1 cellular context compared by ENCODE assay signal in genomic region chr16:56931769-56932587, GRCh38.
TF ChIP-seq lines count a peak whose summit lies in the region.

Gene HERPUD1, plus strand, starts transcription at chr16:56932142. Its CDS starts 103 bp downstream, at chr16:56932245.

TF ChIP-seq in HEK293, 187 proteins besides CTCF, POLR2A, EP300 and RAD21 (continued from another document and continues in another):
- TF ChIP-seq ZBTB10 (tag by site-specific recombination; IDR thresholded peaks at IDR 0.05) (peak; percentile 98), ATF2 (tag by site-specific recombination; IDR thresholded peaks at IDR 0.05; ENCODE audit: low read depth) (peak; percentile 37; the same call in 1 of the 2 replicates), ZNF202 (tag by site-specific recombination; IDR thresholded peaks at IDR 0.05; ENCODE audit: borderline replicate concordance) (no peak), GLIS2 (tag by site-specific recombination; IDR thresholded peaks at IDR 0.05) (peak; percentile 68), ZNF561 (tag by site-specific recombination; IDR thresholded peaks at IDR 0.05; ENCODE audit: borderline replicate concordance) (peak; percentile 90), ZNF664 (tag by site-specific recombination; IDR thresholded peaks at IDR 0.05) (no peak), EGR2 (tag by site-specific recombination; IDR thresholded peaks at IDR 0.05; ENCODE audit: low read depth) (peak; percentile 35; the same call in 1 of the 2 replicates), ZNF174 (tag by site-specific recombination; IDR thresholded peaks at IDR 0.05) (no peak), ZNF416 (tag by site-specific recombination; IDR thresholded peaks at IDR 0.05) (no peak), ZNF529 (tag by site-specific recombination; IDR thresholded peaks at IDR 0.05; ENCODE audit: insufficient replicate concordance) (no peak), ZNF501 (tag by site-specific recombination; IDR thresholded peaks at IDR 0.05) (no peak; the same call in 1 of the 2 replicates), ZNF133 (tag by site-specific recombination; IDR thresholded peaks at IDR 0.05) (no peak), REST (tag by site-specific recombination; IDR thresholded peaks at IDR 0.05) (no peak), ZBTB17 (tag by site-specific recombination; IDR thresholded peaks at IDR 0.05) (no peak), ZBTB1 (tag by site-specific recombination; IDR thresholded peaks at IDR 0.05) (no peak), ZNF747 (tag by site-specific recombination; IDR thresholded peaks at IDR 0.05) (0 out of 2 replicates have a peak, but pooled peaks have one; percentile 60), ZNF600 (tag by site-specific recombination; IDR thresholded peaks at IDR 0.05) (no peak), ZNF544 (tag by site-specific recombination; IDR thresholded peaks at IDR 0.05) (no peak), ZNF223 (tag by site-specific recombination; IDR thresholded peaks at IDR 0.05) (no peak), ZNF596 (tag by site-specific recombination; IDR thresholded peaks at IDR 0.05) (peak; percentile 9; the same call in 1 of the 2 replicates), OVOL3 (tag by site-specific recombination; IDR thresholded peaks at IDR 0.05) (no peak), ZNF184 (tag by site-specific recombination; IDR thresholded peaks at IDR 0.05) (no peak), ZNF221 (tag by site-specific recombination; IDR thresholded peaks at IDR 0.05; ENCODE audit: borderline replicate concordance) (no peak), MEIS1 (CRISPR knock-in tag; IDR thresholded peaks at IDR 0.05; ENCODE audit: borderline replicate concordance) (no peak), ZNF843 (tag by site-specific recombination; IDR thresholded peaks at IDR 0.05) (peak; percentile 22; the same call in 1 of the 2 replicates), ZNF658 (tag by site-specific recombination; IDR thresholded peaks at IDR 0.05) (no peak), ZNF239 (tag by site-specific recombination; IDR thresholded peaks at IDR 0.05) (peak; percentile 51; the same call in 1 of the 2 replicates), ELK4 (IDR thresholded peaks at IDR 0.05; ENCODE audit: borderline replicate concordance, low read depth, low read length) (no peak), PRDM4 (tag by site-specific recombination; IDR thresholded peaks at IDR 0.05) (no peak), SP2 (tag by site-specific recombination; IDR thresholded peaks at IDR 0.05) (peak; percentile 87), KLF7 (tag by site-specific recombination; IDR thresholded peaks at IDR 0.05; ENCODE audit: borderline replicate concordance) (no peak), ZFP41 (tag by site-specific recombination; IDR thresholded peaks at IDR 0.05; ENCODE audit: borderline replicate concordance) (peak; percentile 71; the same call in 1 of the 2 replicates), ZNF768 (tag by site-specific recombination; IDR thresholded peaks at IDR 0.05) (no peak), ZNF37A (tag by site-specific recombination; IDR thresholded peaks at IDR 0.05) (no peak), ZNF311 (tag by site-specific recombination; IDR thresholded peaks at IDR 0.05; ENCODE audit: borderline replicate concordance) (no peak), ZNF302 (tag by site-specific recombination; IDR thresholded peaks at IDR 0.05; ENCODE audit: low read depth) (no peak), PRDM1 (tag by site-specific recombination; IDR thresholded peaks at IDR 0.05) (no peak), HOXA7 (CRISPR knock-in tag; IDR thresholded peaks at IDR 0.05; ENCODE audit: borderline replicate concordance) (no peak), WT1 (tag by site-specific recombination; IDR thresholded peaks at IDR 0.05) (no peak), ZNF624 (tag by site-specific recombination; IDR thresholded peaks at IDR 0.05) (no peak), ZNF214 (tag by site-specific recombination; IDR thresholded peaks at IDR 0.05; ENCODE audit: borderline replicate concordance) (no peak)
- TF ChIP-seq, protein P1, sequence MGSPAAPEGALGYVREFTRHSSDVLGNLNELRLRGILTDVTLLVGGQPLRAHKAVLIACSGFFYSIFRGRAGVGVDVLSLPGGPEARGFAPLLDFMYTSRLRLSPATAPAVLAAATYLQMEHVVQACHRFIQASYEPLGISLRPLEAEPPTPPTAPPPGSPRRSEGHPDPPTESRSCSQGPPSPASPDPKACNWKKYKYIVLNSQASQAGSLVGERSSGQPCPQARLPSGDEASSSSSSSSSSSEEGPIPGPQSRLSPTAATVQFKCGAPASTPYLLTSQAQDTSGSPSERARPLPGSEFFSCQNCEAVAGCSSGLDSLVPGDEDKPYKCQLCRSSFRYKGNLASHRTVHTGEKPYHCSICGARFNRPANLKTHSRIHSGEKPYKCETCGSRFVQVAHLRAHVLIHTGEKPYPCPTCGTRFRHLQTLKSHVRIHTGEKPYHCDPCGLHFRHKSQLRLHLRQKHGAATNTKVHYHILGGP (tag by site-specific recombination; IDR thresholded peaks at IDR 0.05) = no peak
- TF ChIP-seq, protein P2, sequence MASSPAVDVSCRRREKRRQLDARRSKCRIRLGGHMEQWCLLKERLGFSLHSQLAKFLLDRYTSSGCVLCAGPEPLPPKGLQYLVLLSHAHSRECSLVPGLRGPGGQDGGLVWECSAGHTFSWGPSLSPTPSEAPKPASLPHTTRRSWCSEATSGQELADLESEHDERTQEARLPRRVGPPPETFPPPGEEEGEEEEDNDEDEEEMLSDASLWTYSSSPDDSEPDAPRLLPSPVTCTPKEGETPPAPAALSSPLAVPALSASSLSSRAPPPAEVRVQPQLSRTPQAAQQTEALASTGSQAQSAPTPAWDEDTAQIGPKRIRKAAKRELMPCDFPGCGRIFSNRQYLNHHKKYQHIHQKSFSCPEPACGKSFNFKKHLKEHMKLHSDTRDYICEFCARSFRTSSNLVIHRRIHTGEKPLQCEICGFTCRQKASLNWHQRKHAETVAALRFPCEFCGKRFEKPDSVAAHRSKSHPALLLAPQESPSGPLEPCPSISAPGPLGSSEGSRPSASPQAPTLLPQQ (tag by site-specific recombination; IDR thresholded peaks at IDR 0.05) = no peak; the same call in 1 of the 2 replicates
- TF ChIP-seq, protein P3, sequence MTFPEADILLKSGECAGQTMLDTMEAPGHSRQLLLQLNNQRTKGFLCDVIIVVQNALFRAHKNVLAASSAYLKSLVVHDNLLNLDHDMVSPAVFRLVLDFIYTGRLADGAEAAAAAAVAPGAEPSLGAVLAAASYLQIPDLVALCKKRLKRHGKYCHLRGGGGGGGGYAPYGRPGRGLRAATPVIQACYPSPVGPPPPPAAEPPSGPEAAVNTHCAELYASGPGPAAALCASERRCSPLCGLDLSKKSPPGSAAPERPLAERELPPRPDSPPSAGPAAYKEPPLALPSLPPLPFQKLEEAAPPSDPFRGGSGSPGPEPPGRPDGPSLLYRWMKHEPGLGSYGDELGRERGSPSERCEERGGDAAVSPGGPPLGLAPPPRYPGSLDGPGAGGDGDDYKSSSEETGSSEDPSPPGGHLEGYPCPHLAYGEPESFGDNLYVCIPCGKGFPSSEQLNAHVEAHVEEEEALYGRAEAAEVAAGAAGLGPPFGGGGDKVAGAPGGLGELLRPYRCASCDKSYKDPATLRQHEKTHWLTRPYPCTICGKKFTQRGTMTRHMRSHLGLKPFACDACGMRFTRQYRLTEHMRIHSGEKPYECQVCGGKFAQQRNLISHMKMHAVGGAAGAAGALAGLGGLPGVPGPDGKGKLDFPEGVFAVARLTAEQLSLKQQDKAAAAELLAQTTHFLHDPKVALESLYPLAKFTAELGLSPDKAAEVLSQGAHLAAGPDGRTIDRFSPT (tag by site-specific recombination; IDR thresholded peaks at IDR 0.05) = peak; percentile 99
- TF ChIP-seq, protein P4, sequence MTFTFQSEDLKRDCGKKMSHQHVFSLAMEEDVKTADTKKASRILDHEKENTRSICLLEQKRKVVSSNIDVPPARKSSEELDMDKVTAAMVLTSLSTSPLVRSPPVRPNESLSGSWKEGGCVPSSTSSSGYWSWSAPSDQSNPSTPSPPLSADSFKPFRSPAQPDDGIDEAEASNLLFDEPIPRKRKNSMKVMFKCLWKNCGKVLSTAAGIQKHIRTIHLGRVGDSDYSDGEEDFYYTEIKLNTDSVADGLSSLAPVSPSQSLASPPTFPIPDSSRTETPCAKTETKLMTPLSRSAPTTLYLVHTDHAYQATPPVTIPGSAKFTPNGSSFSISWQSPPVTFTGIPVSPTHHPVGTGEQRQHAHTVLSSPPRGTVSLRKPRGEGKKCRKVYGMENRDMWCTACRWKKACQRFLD (tag by site-specific recombination; IDR thresholded peaks at IDR 0.05) = no peak
